ENCODE assay signal across 8 cellular contexts in genomic region chr5:180313677-180314076, GRCh38.
DNase-seq lines count a peak whose midpoint lies in the region; ATAC-seq lines count a peak whose summit lies in the region.

No MANE protein-coding gene starts in this region.

- H3K4me1 Mint-ChIP-seq in stimulated activated naive B cell treated with anti-CD40 and anti-IgM and Interleukin-4, amounts not matched to agents 10 μg/mL and 1 μg/mL and 100 μg/mL, for 72 hours: no peaks in the 10 kb centered on the region

- H3K27me3 Mint-ChIP-seq in stimulated activated naive B cell treated with anti-CD40 and anti-IgM and Interleukin-4, amounts not matched to agents 10 μg/mL and 1 μg/mL and 100 μg/mL, for 72 hours: peaks cover 14 to 18% of the 10 kb centered on the region in 2 donors

- H3K9me3 Mint-ChIP-seq in stimulated activated naive B cell treated with anti-CD40 and anti-IgM and Interleukin-4, amounts not matched to agents 10 μg/mL and 1 μg/mL and 100 μg/mL, for 72 hours: no peaks in the 10 kb centered on the region

- H3K27ac Mint-ChIP-seq in stimulated activated naive B cell treated with anti-CD40 and anti-IgM and Interleukin-4, amounts not matched to agents 10 μg/mL and 1 μg/mL and 100 μg/mL, for 72 hours: no peak overlapping the region

- no peaks in the 10 kb centered on the region for H3K36me3 Mint-ChIP-seq in stimulated activated naive B cell treated with anti-CD40 and anti-IgM and Interleukin-4, amounts not matched to agents 10 μg/mL and 1 μg/mL and 100 μg/mL, for 72 hours

- DNase-seq in NCI-H2107 treated with DMSO at 0.1 percent for 48 hours (lab: John Stamatoyannopoulos, UW; ENCODE audit: unreplicated experiment): peak; percentile 42
- peak; percentile 91 for DNase-seq in activated effector memory CD4-positive, alpha-beta T cell treated with anti-CD3 and anti-CD28 coated beads, Interleukin-2, amount 50 U/mL, for 16 hours
- DNase-seq in kidney tubule cell (ENCODE audit: low spot score): peak; percentile 92
- peak; percentile 5 for DNase-seq in stimulated activated naive B cell treated with anti-CD40 and anti-IgM and Interleukin-4, amounts not matched to agents 10 μg/mL and 1 μg/mL and 100 μg/mL, for 72 hours
- DNase-seq in DMS79 treated with DMSO at 0.1 percent for 48 hours (lab: John Stamatoyannopoulos, UW): no peak
- no peak for DNase-seq in NOMO-1 (lab: John Stamatoyannopoulos, UW; ENCODE audit: unreplicated experiment in 2 of 2)

- peak; percentile 92 for ATAC-seq in GM19372 (IDR thresholded peaks at IDR 0.05; ENCODE audit: low read depth, unreplicated experiment)
- ATAC-seq in stimulated activated naive B cell treated with anti-CD40 and anti-IgM and Interleukin-4, amounts not matched to agents 10 μg/mL and 1 μg/mL and 100 μg/mL, for 72 hours (replicated peaks): peak; percentile 43 to 97
- ATAC-seq in GM19467 (IDR thresholded peaks at IDR 0.05; ENCODE audit: unreplicated experiment): no peak

- peak overlapping the region in 1 of 2 donors; percentile 85 for H3K4me3 Mint-ChIP-seq in stimulated activated naive B cell treated with anti-CD40 and anti-IgM and Interleukin-4, amounts not matched to agents 10 μg/mL and 1 μg/mL and 100 μg/mL, for 72 hours

Comparison
In these comparisons a context has a peak if more than half of its experiments do, and no peak if none do; other contexts are left out.
1. DNase-seq: peak in NCI-H2107 treated with DMSO at 0.1 percent for 48 hours (single experiment), activated effector memory CD4-positive, alpha-beta T cell treated with anti-CD3 and anti-CD28 coated beads, Interleukin-2, amount 50 U/mL, for 16 hours (single experiment), kidney tubule cell (single experiment) and stimulated activated naive B cell treated with anti-CD40 and anti-IgM and Interleukin-4, amounts not matched to agents 10 μg/mL and 1 μg/mL and 100 μg/mL, for 72 hours (single experiment); none in DMS79 treated with DMSO at 0.1 percent for 48 hours (single experiment) and NOMO-1 (0 of 2).